In the genomic region with DNA sequence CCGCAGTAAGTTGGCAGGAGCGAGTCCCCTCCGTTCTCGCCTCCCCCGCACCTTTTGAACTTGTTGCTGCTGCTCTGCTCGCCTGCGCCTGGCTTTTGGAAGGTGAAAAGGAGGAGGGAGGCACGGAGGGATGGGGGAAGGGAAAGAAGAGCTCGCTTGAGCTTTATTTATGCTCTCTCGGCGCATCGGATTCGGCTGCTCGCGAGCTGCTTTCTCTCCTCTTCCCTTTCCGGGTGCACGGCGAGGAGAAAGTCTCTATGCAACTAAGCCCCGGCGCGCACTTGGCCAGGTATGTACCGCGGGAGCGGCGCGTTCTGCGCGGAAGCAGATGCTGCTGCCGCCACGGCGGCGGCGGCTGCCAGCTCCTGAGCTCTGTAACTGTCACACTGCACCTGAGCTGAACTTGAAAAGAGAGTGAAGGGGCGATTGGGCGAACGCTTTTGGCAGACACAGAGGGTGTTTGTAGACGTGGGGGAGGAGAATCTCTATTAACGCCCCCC, we compare ENCODE assay signal across 8 cellular contexts. TPM values are rescaled to one million over a fixed set of nuclear protein-coding genes. Genes with fewer than 3 reads are reported as not detected.
DNase-seq lines count a peak whose midpoint lies in the region; ATAC-seq and TF ChIP-seq lines count a peak whose summit lies in the region.

No MANE protein-coding gene starts in this region.

- no peaks in the 10 kb centered on the region for H3K36me3 ChIP-seq in MG63

- no peaks in the 10 kb centered on the region for H3K36me3 Mint-ChIP-seq in activated T-helper 1 cell treated with anti-CD3 and anti-CD28 coated beads, Interleukin-12 subunit alpha, Interleukin-12 subunit beta, Interleukin-2, Interleukin-4 antibody, amounts not matched to agents 30 ng/mL and 10 ng/mL and 1 ng/mL, durations not matched to agents 14 hours and 24 hours and 36 hours (ENCODE audit: low read depth)

- peaks cover 8% of the 10 kb centered on the region for H3K4me1 Mint-ChIP-seq in activated T-helper 1 cell treated with anti-CD3 and anti-CD28 coated beads, Interleukin-12 subunit alpha, Interleukin-12 subunit beta, Interleukin-2, Interleukin-4 antibody, amounts not matched to agents 30 ng/mL and 10 ng/mL and 1 ng/mL, durations not matched to agents 14 hours and 24 hours and 36 hours (ENCODE audit: low read depth)

- peak overlapping the region; percentile 80 for H3K4me3 Mint-ChIP-seq in activated T-helper 1 cell treated with anti-CD3 and anti-CD28 coated beads, Interleukin-12 subunit alpha, Interleukin-12 subunit beta, Interleukin-2, Interleukin-4 antibody, amounts not matched to agents 30 ng/mL and 10 ng/mL and 1 ng/mL, durations not matched to agents 14 hours and 24 hours and 36 hours

- H3K27ac Mint-ChIP-seq in activated T-helper 1 cell treated with anti-CD3 and anti-CD28 coated beads, Interleukin-12 subunit alpha, Interleukin-12 subunit beta, Interleukin-2, Interleukin-4 antibody, amounts not matched to agents 30 ng/mL and 10 ng/mL and 1 ng/mL, durations not matched to agents 14 hours and 24 hours and 36 hours, result no peak overlapping the region

- no peaks in the 10 kb centered on the region for H3K9me3 Mint-ChIP-seq in activated T-helper 1 cell treated with anti-CD3 and anti-CD28 coated beads, Interleukin-12 subunit alpha, Interleukin-12 subunit beta, Interleukin-2, Interleukin-4 antibody, amounts not matched to agents 30 ng/mL and 10 ng/mL and 1 ng/mL, durations not matched to agents 14 hours and 24 hours and 36 hours

- no peaks in the 10 kb centered on the region for H3K27me3 ChIP-seq in MG63

- H3K27me3 Mint-ChIP-seq in activated T-helper 1 cell treated with anti-CD3 and anti-CD28 coated beads, Interleukin-12 subunit alpha, Interleukin-12 subunit beta, Interleukin-2, Interleukin-4 antibody, amounts not matched to agents 30 ng/mL and 10 ng/mL and 1 ng/mL, durations not matched to agents 14 hours and 24 hours and 36 hours (ENCODE audit: insufficient read depth), result peaks cover 34% of the 10 kb centered on the region

- DNase-seq in MG63, result peak; percentile 7
- no peak for DNase-seq in activated T-helper 1 cell treated with anti-CD3 and anti-CD28 coated beads, Interleukin-12 subunit alpha, Interleukin-12 subunit beta, Interleukin-2, Interleukin-4 antibody, amounts not matched to agents 30 ng/mL and 10 ng/mL and 1 ng/mL, durations not matched to agents 14 hours and 24 hours and 36 hours (ENCODE audit: low spot score)
- peak; percentile 35 for DNase-seq in left ventricle myocardium superior
- peak; percentile 81 for DNase-seq in retina
- DNase-seq in epidermal melanocyte (ENCODE audit: insufficient read length, low spot score), result no peak

- intact Hi-C loops in activated T-helper 1 cell treated with anti-CD3 and anti-CD28 coated beads, Interleukin-12 subunit alpha, Interleukin-12 subunit beta, Interleukin-2, Interleukin-4 antibody, amounts not matched to agents 30 ng/mL and 10 ng/mL and 1 ng/mL, durations not matched to agents 14 hours and 24 hours and 36 hours (cut with micrococcal nuclease), result no loop called here
- intact Hi-C loops in left ventricle myocardium superior (cut with micrococcal nuclease), result no loop called here

- H3K4me3 ChIP-seq in MG63, result peak overlapping the region; percentile 46

- peak; percentile 56 for ATAC-seq in GM21786 (IDR thresholded peaks at IDR 0.05; ENCODE audit: unreplicated experiment)
- no peak for ATAC-seq in left ventricle myocardium superior
- ATAC-seq in HG03025 (IDR thresholded peaks at IDR 0.05; ENCODE audit: low FRiP score, unreplicated experiment), result no peak

- H3K9me3 ChIP-seq in MG63, result no peaks in the 10 kb centered on the region

- TF ChIP-seq POLR2A in GM15510 (IDR thresholded peaks at IDR 0.05; ENCODE audit: borderline replicate concordance, extremely low read depth, insufficient read length), result peak; percentile 53

RNA-seq across cellular contexts. Expression of gene KCND2, which starts 0.6 kb away (rescaled TPM):
- 0.07 TPM in 1 of 2 replicates, not detected in the other for total RNA-seq in MG63 (2014; rRNA removed; shearing (Covaris generic); ENCODE audit: low replicate concordance)
- not detected in 2 replicates for total RNA-seq in activated T-helper 1 cell treated with anti-CD3 and anti-CD28 coated beads, Interleukin-12 subunit alpha, Interleukin-12 subunit beta, Interleukin-2, Interleukin-4 antibody, amounts not matched to agents 30 ng/mL and 10 ng/mL and 1 ng/mL, durations not matched to agents 14 hours and 24 hours and 36 hours
- total RNA-seq in left ventricle myocardium superior, result 0.07 TPM

Comparison
In these comparisons a context has a peak if more than half of its experiments do, and no peak if none do; other contexts are left out.
1. DNase-seq: peak in MG63 (single experiment), left ventricle myocardium superior (single experiment) and retina (single experiment); none in activated T-helper 1 cell treated with anti-CD3 and anti-CD28 coated beads, Interleukin-12 subunit alpha, Interleukin-12 subunit beta, Interleukin-2, Interleukin-4 antibody, amounts not matched to agents 30 ng/mL and 10 ng/mL and 1 ng/mL, durations not matched to agents 14 hours and 24 hours and 36 hours (single experiment) and epidermal melanocyte (single experiment).